In genomic region chr15:74827632-74828031, GRCh38 we compare ENCODE assay signal across 25 cellular contexts. TPM values are rescaled to one million over a fixed set of nuclear protein-coding genes. Genes with fewer than 3 reads are reported as not detected.
"Had no signal": no experiment of that assay in that cellular context is flagged by ENCODE, and none has a peak within 500 bp of the region (broad histone marks: within the 10 kb centered on the region; RNA-seq: fewer than 3 reads in every experiment).

No MANE protein-coding gene starts in this region.

- DNase-seq: activated CD4-positive, alpha-beta T cell treated with anti-CD3 and anti-CD28 coated beads for 48 hours; activated CD4-positive, alpha-beta T cell treated with anti-CD3 and anti-CD28 coated beads, Interleukin-2, amount 50 U/mL, for 4 hours; activated CD8-positive, alpha-beta T cell treated with anti-CD3 and anti-CD28 coated beads, Interleukin-2, amount 10 ng/mL, durations not matched to agents 7 days and 5 days; activated effector memory CD4-positive, alpha-beta T cell treated with Interleukin-2 at 50 U/mL for 16 hours; activated naive CD4-positive, alpha-beta T cell; activated T-cell treated with anti-CD3 and anti-CD28 coated beads, Interleukin-2, amount 50 U/mL, for 24 hours; aorta; central memory CD4-positive, alpha-beta T cell; Kasumi-1; NCI-H1048; NCI-H1417; NCI-H1930; NCI-H345; NCI-H510A; NCI-H526 treated with DMSO at 0.1 percent for 48 hours; PC-3; SIG-M5; T-cell; T-helper 2 cell; T1000 had no signal

- H3K4me3 ChIP-seq: coronary artery had no signal

- H3K27ac ChIP-seq: coronary artery had no signal

- FAIRE-seq: bronchial epithelial cell, TTC549 had no signal

- ATAC-seq: activated CD4-positive, CD25-positive, alpha-beta regulatory T cell treated with anti-CD3 and anti-CD28 coated beads, Interleukin-2, amount 50 U/mL, for 24 hours; activated CD8-positive, alpha-beta T cell treated with anti-CD3 and anti-CD28 coated beads, Interleukin-2, amount 10 ng/mL, durations not matched to agents 7 days and 5 days; PC-3; T-cell had no signal

RNA-seq across cellular contexts. Expression of gene CPLX3, which starts 1.2 kb away (rescaled TPM):
- total RNA-seq: activated CD8-positive, alpha-beta T cell treated with anti-CD3 and anti-CD28 coated beads, Interleukin-2, amount 10 ng/mL, durations not matched to agents 7 days and 5 days; aorta; bronchial epithelial cell; chondrocyte; PC-3 had no signal

RNA-seq across cellular contexts. Expression of gene LMAN1L, which starts 15.0 kb away (rescaled TPM):
- total RNA-seq: chondrocyte, PC-3 had no signal
